27 cellular contexts compared by ENCODE assay signal in the genomic region with DNA sequence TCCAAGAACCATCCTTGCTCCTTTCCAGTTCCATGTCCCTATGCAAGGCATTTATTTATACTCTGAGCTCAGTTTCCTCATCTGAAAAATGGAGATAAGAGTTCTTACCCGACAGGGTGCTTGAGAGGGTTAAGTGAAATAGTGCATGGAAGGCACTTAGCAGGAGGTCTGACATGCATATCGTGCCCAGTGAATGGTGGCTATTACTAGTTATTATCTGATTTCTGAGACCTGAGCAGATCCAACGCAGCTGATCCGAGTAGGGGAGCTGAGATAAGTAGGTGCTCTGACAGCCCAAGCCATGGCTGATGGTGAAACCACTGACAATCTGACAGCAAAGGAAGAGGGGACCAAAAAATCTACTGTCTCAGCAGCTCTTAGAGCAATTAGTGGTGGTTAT. TPM values are rescaled to one million over a fixed set of nuclear protein-coding genes. Genes with fewer than 3 reads are reported as not detected.
"Had no signal": no experiment of that assay in that cellular context is flagged by ENCODE, and none has a peak within 500 bp of the region (broad histone marks: within the 10 kb centered on the region; RNA-seq: fewer than 3 reads in every experiment).

No MANE protein-coding gene starts in this region.

- H3K27me3 Mint-ChIP-seq: activated naive CD8-positive, alpha-beta T cell treated with anti-CD3 and anti-CD28 coated beads, Interleukin-2, amount 50 U/mL, for 24 hours had no signal

- ATAC-seq: activated CD8-positive, alpha-beta memory T cell treated with anti-CD3 and anti-CD28 coated beads, Interleukin-2, amount 10 ng/mL, durations not matched to agents 7 days and 5 days; activated naive CD4-positive, alpha-beta T cell treated with anti-CD3 and anti-CD28 coated beads, Interleukin-2, amount 50 U/mL, for 72 hours; activated naive CD8-positive, alpha-beta T cell treated with anti-CD3 and anti-CD28 coated beads, Interleukin-2, amount 50 U/mL, for 24 hours; activated T-cell treated with anti-CD3 and anti-CD28 coated beads, Interleukin-2, amount 50 U/mL, for 4 hours had no signal

- H3K4me1 ChIP-seq: Peyer's patch had no signal

- H3K27ac Mint-ChIP-seq: activated B cell treated with CpG ODN at 0.5 μM for 24 hours; activated CD4-positive, alpha-beta T cell treated with anti-CD3 and anti-CD28 coated beads, Interleukin-2, amount 10 ng/mL, durations not matched to agents 24 days and 14 days; activated CD8-positive, alpha-beta memory T cell treated with anti-CD3 and anti-CD28 coated beads, Interleukin-2, amount 10 ng/mL, durations not matched to agents 7 days and 5 days; activated naive CD4-positive, alpha-beta T cell treated with anti-CD3 and anti-CD28 coated beads, Interleukin-2, amount 50 U/mL, for 72 hours; activated naive CD8-positive, alpha-beta T cell treated with anti-CD3 and anti-CD28 coated beads, Interleukin-2, amount 50 U/mL, for 24 hours had no signal

- H3K4me3 ChIP-seq: MG63, Peyer's patch, SJCRH30 had no signal

- H3K4me3 Mint-ChIP-seq: activated B cell treated with CpG ODN at 0.5 μM for 24 hours; activated CD4-positive, alpha-beta T cell treated with anti-CD3 and anti-CD28 coated beads, Interleukin-2, amount 10 ng/mL, durations not matched to agents 24 days and 14 days; activated CD8-positive, alpha-beta memory T cell treated with anti-CD3 and anti-CD28 coated beads, Interleukin-2, amount 10 ng/mL, durations not matched to agents 7 days and 5 days; activated naive CD8-positive, alpha-beta T cell treated with anti-CD3 and anti-CD28 coated beads, Interleukin-2, amount 50 U/mL, for 24 hours; activated T-cell treated with anti-CD3 and anti-CD28 coated beads, Interleukin-2, amount 50 U/mL, for 4 hours had no signal

- H3K27me3 ChIP-seq: brain microvascular endothelial cell, MG63, Peyer's patch, SJCRH30 had no signal

- H3K27ac ChIP-seq: brain microvascular endothelial cell, Peyer's patch, RWPE1, SJCRH30 had no signal

- H3K9me3 Mint-ChIP-seq: activated B cell treated with CpG ODN at 0.5 μM for 24 hours; activated CD4-positive, alpha-beta T cell treated with anti-CD3 and anti-CD28 coated beads, Interleukin-2, amount 10 ng/mL, durations not matched to agents 24 days and 14 days; activated naive CD4-positive, alpha-beta T cell treated with anti-CD3 and anti-CD28 coated beads, Interleukin-2, amount 50 U/mL, for 72 hours; activated naive CD8-positive, alpha-beta T cell treated with anti-CD3 and anti-CD28 coated beads, Interleukin-2, amount 50 U/mL, for 24 hours; activated T-cell treated with anti-CD3 and anti-CD28 coated beads, Interleukin-2, amount 50 U/mL, for 4 hours had no signal

- H3K36me3 ChIP-seq: brain microvascular endothelial cell, Peyer's patch, SJCRH30 had no signal

- DNase-seq: activated B cell treated with CpG ODN at 0.5 μM for 24 hours; activated CD4-positive, alpha-beta T cell treated with anti-CD3 and anti-CD28 coated beads for 1 hour; activated CD4-positive, alpha-beta T cell treated with anti-CD3 and anti-CD28 coated beads, Interleukin-2, amount 10 ng/mL, durations not matched to agents 24 days and 14 days; activated CD4-positive, alpha-beta T cell treated with anti-CD3 and anti-CD28 coated beads, Interleukin-2, amount 50 U/mL, for 48 hours; activated CD8-positive, alpha-beta memory T cell treated with anti-CD3 and anti-CD28 coated beads, Interleukin-2, amount 10 ng/mL, durations not matched to agents 7 days and 5 days; activated effector memory CD4-positive, alpha-beta T cell treated with anti-CD3 and anti-CD28 coated beads, Interleukin-2, amount 50 U/mL, for 16 hours; activated naive CD4-positive, alpha-beta T cell treated with Interleukin-2 at 50 U/mL for 16 hours; activated naive CD8-positive, alpha-beta T cell treated with anti-CD3 and anti-CD28 coated beads, Interleukin-2, amount 50 U/mL, for 24 hours; activated T-cell treated with anti-CD3 and anti-CD28 coated beads, Interleukin-2, amount 50 U/mL, for 4 hours; amniotic stem cell; brain microvascular endothelial cell; cerebellar nuclear complex; MG63; MV-4-11; NCI-H1105; NCI-H1436; NCI-H2029 treated with DMSO at 0.1 percent for 48 hours; NCI-H345; NCI-H510A; NCI-H526 treated with DMSO at 0.1 percent for 48 hours; Peyer's patch; Right ventricle myocardium superior; SJCRH30; T-helper 2 cell; T1000 had no signal

- H3K36me3 Mint-ChIP-seq: activated CD8-positive, alpha-beta memory T cell treated with anti-CD3 and anti-CD28 coated beads, Interleukin-2, amount 10 ng/mL, durations not matched to agents 7 days and 5 days; activated naive CD4-positive, alpha-beta T cell treated with anti-CD3 and anti-CD28 coated beads, Interleukin-2, amount 50 U/mL, for 72 hours had no signal

- H3K4me1 Mint-ChIP-seq: activated B cell treated with CpG ODN at 0.5 μM for 24 hours; activated CD4-positive, alpha-beta T cell treated with anti-CD3 and anti-CD28 coated beads, Interleukin-2, amount 10 ng/mL, durations not matched to agents 24 days and 14 days; activated CD8-positive, alpha-beta memory T cell treated with anti-CD3 and anti-CD28 coated beads, Interleukin-2, amount 10 ng/mL, durations not matched to agents 7 days and 5 days; activated naive CD8-positive, alpha-beta T cell treated with anti-CD3 and anti-CD28 coated beads, Interleukin-2, amount 50 U/mL, for 24 hours had no signal

RNA-seq across cellular contexts. Expression of a gene that starts 24.9 kb away (rescaled TPM):
- total RNA-seq: activated CD4-positive, alpha-beta T cell treated with anti-CD3 and anti-CD28 coated beads, Interleukin-2, amount 10 ng/mL, durations not matched to agents 24 days and 14 days had no signal
